19 cellular contexts compared by ENCODE assay signal in genomic region chr10:123097039-123097438, GRCh38. TPM values are rescaled to one million over a fixed set of nuclear protein-coding genes. Genes with fewer than 3 reads are reported as not detected.
A peak's percentile ranks its signal among the peaks of the same experiment; 100 is the strongest.
DNase-seq lines count a peak whose midpoint lies in the region; FAIRE-seq and TF ChIP-seq lines count a peak whose summit lies in the region.
"Had no signal": no experiment of that assay in that cellular context is flagged by ENCODE, and none has a peak within 500 bp of the region (broad histone marks: within the 10 kb centered on the region; RNA-seq: fewer than 3 reads in every experiment).

No MANE protein-coding gene starts in this region.

- no peak overlapping the region for H3K23ac ChIP-seq in H1 (ENCODE audit: insufficient read length)

- no peak overlapping the region for H2BK15ac ChIP-seq in H1 (ENCODE audit: low read length)

- no peak overlapping the region for H3K56ac ChIP-seq in H1 (replicated peaks; ENCODE audit: insufficient read length, low read depth, low read length)

- no peaks in the 10 kb centered on the region; a peak in 1 of 7 replicates for H3K4me1 ChIP-seq in H1 (replicated peaks in 1 of 4; ENCODE audit: control insufficient read depth in 3 of 4, insufficient read depth in 4 of 4, low read length in 3 of 4)

- H3K9ac ChIP-seq in H1 (replicated peaks in 1 of 4; ENCODE audit: extremely low read depth in 1 of 4, low read depth in 3 of 4, low read length in 3 of 4): no peak overlapping the region
- H3K9ac ChIP-seq: BLaER1 treated with 17β-estradiol and CSF1 and Interleukin-3, amounts not matched to agents 10 nM and 100 nM had no signal

- no peak overlapping the region for H3K4ac ChIP-seq in H1 (replicated peaks; ENCODE audit: insufficient read length, low read depth, low read length)

- WGBS in H1 (ENCODE audit: extremely low coverage in 1 of 2, insufficient coverage in 1 of 2, insufficient read length in 1 of 2, insufficient replicate concordance in 2 of 2, low coverage in 1 of 2, low lambda C conversion rate in 2 of 2, missing lambda C conversion rate in 1 of 2), 2 experiments: 88% methylated on average over 7 of the region's 7 CpGs; no CpG with 5 or more reads in 1 of the 2 experiments

- H3K4me2 ChIP-seq in H1 (ENCODE audit: insufficient read depth in 1 of 2, low read depth in 2 of 2, low read length in 2 of 2): no peak overlapping the region
- H3K4me2 ChIP-seq: BLaER1 treated with 17β-estradiol and CSF1 and Interleukin-3, amounts not matched to agents 10 nM and 100 nM had no signal

- H3K79me2 ChIP-seq in H1 (ENCODE audit: control insufficient read depth in 1 of 2, insufficient read depth in 2 of 2, low read length in 2 of 2): no peaks in the 10 kb centered on the region

- no peaks in the 10 kb centered on the region for H3K9me3 ChIP-seq in H1 (ENCODE audit: insufficient read depth in 2 of 2, low read depth in 1 of 2, low read length in 1 of 2)
- H3K9me3 ChIP-seq: BLaER1 treated with 17β-estradiol and CSF1 and Interleukin-3, amounts not matched to agents 10 nM and 100 nM had no signal

- TF ChIP-seq EP300 in H1 (IDR thresholded peaks at IDR 0.05; ENCODE audit: borderline replicate concordance in 1 of 2, low read depth in 2 of 2, low read length in 2 of 2): no peak

- H3K23me2 ChIP-seq in H1 (ENCODE audit: low read depth, low read length): no peaks in the 10 kb centered on the region

- DNase-seq in NCI-H2196 (lab: John Stamatoyannopoulos, UW; ENCODE audit: unreplicated experiment) (peak; percentile 4), NCI-H2196 treated with DMSO at 0.1 percent for 48 hours (lab: John Stamatoyannopoulos, UW; ENCODE audit: unreplicated experiment) (no peak), COLO668 (lab: John Stamatoyannopoulos, UW; ENCODE audit: unreplicated experiment) (peak; percentile 0), NCI-H146 (lab: John Stamatoyannopoulos, UW) (peak; percentile 58), H1 (ENCODE audit: low read depth in 1 of 2, low spot score in 2 of 2) (no peak), NCI-H2171 treated with DMSO at 0.1 percent for 48 hours (lab: John Stamatoyannopoulos, UW) (no peak)
- no peak for DNase-seq in stimulated activated CD4-positive, alpha-beta T cell treated with anti-CD3 and anti-CD28 coated beads, Interleukin-1b, Interleukin-23, amount 100 ng/mL, for 48 hours
- DNase-seq: 8988T; Calu3; CD4-positive, CD25-positive, alpha-beta regulatory T cell; DMS 273 treated with DMSO at 0.1 percent for 48 hours; DMS79 treated with DMSO at 0.1 percent for 48 hours; EL; HCEC 1CT; IMR-90 had no signal

- no peaks in the 10 kb centered on the region for H3K36me3 ChIP-seq in H1 (ENCODE audit: control insufficient read depth in 2 of 4, insufficient read depth in 4 of 4, low read length in 3 of 4)
- H3K36me3 ChIP-seq: BLaER1 treated with 17β-estradiol and CSF1 and Interleukin-3, amounts not matched to agents 10 nM and 100 nM had no signal

- H3K14ac ChIP-seq in H1 (ENCODE audit: insufficient read length): no peak overlapping the region

- H2BK120ac ChIP-seq in H1 (replicated peaks; ENCODE audit: low read depth, low read length): no peak overlapping the region

- H2AFZ ChIP-seq in H1 (ENCODE audit: low read length): no peak overlapping the region

- H2BK5ac ChIP-seq in H1 (ENCODE audit: low read depth, low read length): no peak overlapping the region

- no peak overlapping the region for H2BK20ac ChIP-seq in H1 (ENCODE audit: low read length)

- H3K27ac ChIP-seq in H1 (ENCODE audit: low read depth, low read length): no peak overlapping the region
- H3K27ac ChIP-seq: BLaER1 treated with 17β-estradiol and CSF1 and Interleukin-3, amounts not matched to agents 10 nM and 100 nM had no signal

- TF ChIP-seq POLR2A in H1 (IDR thresholded peaks at IDR 0.05; ENCODE audit: control extremely low read depth in 1 of 2, low read depth in 2 of 2, low read length in 2 of 2): no peak

- POLR2A ChIA-PET in H1 (lab: Charles Lee; ENCODE audit: partially characterized antibody): no interaction called here

- no peak for TF ChIP-seq RAD21 in H1 (IDR thresholded peaks at IDR 0.05 in 1 of 2, conservative IDR thresholded peaks at IDR 0.05 in 1 of 2; ENCODE audit: low read depth in 2 of 2, low read length in 2 of 2)

- no peaks in the 10 kb centered on the region for H3K79me1 ChIP-seq in H1 (ENCODE audit: low read depth, low read length)

- H3K18ac ChIP-seq in H1 (ENCODE audit: extremely low read depth, low read length): no peak overlapping the region

- H4K5ac ChIP-seq in H1 (ENCODE audit: insufficient read length, low read depth, low read length): no peak overlapping the region

- FAIRE-seq in H1 (lab: Jason Lieb, UNC): no peak
- FAIRE-seq: G401.6, GM12892 had no signal

- no peak overlapping the region for H2AK5ac ChIP-seq in H1 (ENCODE audit: low read depth, low read length)

- no peak overlapping the region for H3K4me3 ChIP-seq in H1 (ENCODE audit: extremely low read depth in 1 of 4, insufficient read depth in 2 of 4, low read depth in 3 of 4, low read length in 4 of 4)
- H3K4me3 ChIP-seq: BLaER1 treated with 17β-estradiol and CSF1 and Interleukin-3, amounts not matched to agents 10 nM and 100 nM had no signal

- no peak overlapping the region for H4K91ac ChIP-seq in H1 (replicated peaks; ENCODE audit: insufficient read length, low read length)

- no peaks in the 10 kb centered on the region for H4K20me1 ChIP-seq in H1 (replicated peaks in 1 of 2; ENCODE audit: control insufficient read depth in 1 of 2, insufficient read depth in 2 of 2, low read length in 2 of 2)
- H4K20me1 ChIP-seq: BLaER1 treated with 17β-estradiol and CSF1 and Interleukin-3, amounts not matched to agents 10 nM and 100 nM had no signal

- H4K8ac ChIP-seq in H1 (ENCODE audit: extremely low read depth, insufficient read depth, low read length): no peak overlapping the region

- H3K27me3 ChIP-seq in H1 (replicated peaks in 1 of 4; ENCODE audit: control insufficient read depth in 3 of 4, extremely low read depth in 1 of 4, insufficient read depth in 3 of 4, low read length in 3 of 4): no peaks in the 10 kb centered on the region
- H3K27me3 ChIP-seq: BLaER1 treated with 17β-estradiol and CSF1 and Interleukin-3, amounts not matched to agents 10 nM and 100 nM had no signal

- TF ChIP-seq CTCF in H1 (IDR thresholded peaks at IDR 0.05; ENCODE audit: control extremely low read depth in 1 of 3, insufficient read depth in 1 of 3, low read depth in 1 of 3, low read length in 3 of 3): no peak

- CTCF ChIA-PET in H1 (lab: Charles Lee; ENCODE audit: partially characterized antibody): no interaction called here

- H2BK12ac ChIP-seq in H1 (ENCODE audit: low read depth, low read length): no peak overlapping the region

TF ChIP-seq in H1, 55 proteins besides CTCF, POLR2A, EP300 and RAD21:
- peak; percentile 38; the same call in 1 of the 2 replicates for TF ChIP-seq MAX (IDR thresholded peaks at IDR 0.05)
- no peak for TF ChIP-seq TAF1 (IDR thresholded peaks at IDR 0.05; ENCODE audit: low read depth, low read length)
- TF ChIP-seq E2F6 (IDR thresholded peaks at IDR 0.05): peak; percentile 58; the same call in 1 of the 2 replicates

RNA-seq across cellular contexts. Expression of gene HMX3, which starts 38.7 kb away (rescaled TPM):
- total RNA-seq in H1 (2021; fragmentation: NEBNext Ultra II Directional; extraction: Animal tissue kit (Norgen Biotek cat#: 25700)): 0.27 TPM in 1 of 2 replicates, not detected in the other
- 0.05 and 0.25 TPM in 2 replicates for polyA plus RNA-seq in H1 (2011; rRNA removed)
- 0.17 TPM for polyA plus RNA-seq in H1 (2011; cell fraction: cytosol; rRNA removed)
- polyA plus RNA-seq in H1 (2011; cell fraction: nucleus; rRNA removed): 0.16 TPM
- 0.16 TPM in 1 of 4 replicates, not detected in the others for polyA plus RNA-seq in H1 (2012, experiment 1 of 2)
- not detected for polyA plus RNA-seq in H1 (2012, experiment 2 of 2)
- polyA plus RNA-seq in H1 (2013, experiment 1 of 2): 0.14 TPM
- 0.11 TPM for polyA plus RNA-seq in H1 (2013, experiment 2 of 2)
- not detected in 2 replicates for polyA minus RNA-seq in H1 (2011; rRNA and poly(A)+ RNA removed)
- polyA minus RNA-seq in H1 (2011; cell fraction: cytosol; rRNA and poly(A)+ RNA removed): not detected
- not detected for polyA minus RNA-seq in H1 (2011; cell fraction: nucleus; rRNA and poly(A)+ RNA removed)
- total RNA-seq: Calu3; CD4-positive, CD25-positive, alpha-beta regulatory T cell; IMR-90 had no signal
- polyA plus RNA-seq: CD4-positive, CD25-positive, alpha-beta regulatory T cell; IMR-90 had no signal

RNA-seq across cellular contexts. Expression of gene HMX2, which starts 50.9 kb away (rescaled TPM):
- total RNA-seq in H1 (2021; fragmentation: NEBNext Ultra II Directional; extraction: Animal tissue kit (Norgen Biotek cat#: 25700)): 1.3 and 2.0 TPM in 2 replicates
- polyA plus RNA-seq in H1 (2011; rRNA removed): 2.2 and 2.7 TPM in 2 replicates
- 1.1 TPM for polyA plus RNA-seq in H1 (2011; cell fraction: cytosol; rRNA removed)
- polyA plus RNA-seq in H1 (2011; cell fraction: nucleus; rRNA removed): 0.97 TPM
- polyA plus RNA-seq in H1 (2012, experiment 1 of 2): 0.64 to 1.5 TPM (median 1.2 TPM) in 4 replicates
- polyA plus RNA-seq in H1 (2012, experiment 2 of 2): 1.3 TPM
- 5.4 TPM for polyA plus RNA-seq in H1 (2013, experiment 1 of 2)
- 5.4 TPM for polyA plus RNA-seq in H1 (2013, experiment 2 of 2)
- polyA minus RNA-seq in H1 (2011; rRNA and poly(A)+ RNA removed): 0.17 and 0.35 TPM in 2 replicates
- 1.8 TPM for polyA minus RNA-seq in H1 (2011; cell fraction: cytosol; rRNA and poly(A)+ RNA removed)
- polyA minus RNA-seq in H1 (2011; cell fraction: nucleus; rRNA and poly(A)+ RNA removed): 0.90 TPM
- total RNA-seq: Calu3; CD4-positive, CD25-positive, alpha-beta regulatory T cell; H4; IMR-90 had no signal
- polyA plus RNA-seq: IMR-90 had no signal

RNA-seq across cellular contexts. Expression of gene BUB3, which starts 57.2 kb away (rescaled TPM):
- 184 and 207 TPM in 2 replicates for total RNA-seq in H1 (2021; fragmentation: NEBNext Ultra II Directional; extraction: Animal tissue kit (Norgen Biotek cat#: 25700))
- 183 and 187 TPM in 2 replicates for polyA plus RNA-seq in H1 (2011; rRNA removed)
- polyA plus RNA-seq in H1 (2011; cell fraction: cytosol; rRNA removed): 273 TPM
- polyA plus RNA-seq in H1 (2011; cell fraction: nucleus; rRNA removed): 335 TPM
- 205 to 238 TPM (median 210 TPM) in 4 replicates for polyA plus RNA-seq in H1 (2012, experiment 1 of 2)
- polyA plus RNA-seq in H1 (2012, experiment 2 of 2): 23.6 TPM
- polyA plus RNA-seq in H1 (2013, experiment 1 of 2): 139 TPM
- 140 TPM for polyA plus RNA-seq in H1 (2013, experiment 2 of 2)
- polyA minus RNA-seq in H1 (2011; rRNA and poly(A)+ RNA removed): 387 and 444 TPM in 2 replicates
- 179 TPM for polyA minus RNA-seq in H1 (2011; cell fraction: cytosol; rRNA and poly(A)+ RNA removed)
- polyA minus RNA-seq in H1 (2011; cell fraction: nucleus; rRNA and poly(A)+ RNA removed): 286 TPM

Comparison
In these comparisons a context has a peak if more than half of its experiments do, and no peak if none do; other contexts are left out.
1. DNase-seq: peak in NCI-H2196 (single experiment), COLO668 (single experiment) and NCI-H146 (single experiment); none in NCI-H2196 treated with DMSO at 0.1 percent for 48 hours (single experiment), H1 (0 of 2), stimulated activated CD4-positive, alpha-beta T cell treated with anti-CD3 and anti-CD28 coated beads, Interleukin-1b, Interleukin-23, amount 100 ng/mL, for 48 hours (single experiment) and NCI-H2171 treated with DMSO at 0.1 percent for 48 hours (single experiment).